16 cellular contexts compared by ENCODE assay signal in the genomic region with DNA sequence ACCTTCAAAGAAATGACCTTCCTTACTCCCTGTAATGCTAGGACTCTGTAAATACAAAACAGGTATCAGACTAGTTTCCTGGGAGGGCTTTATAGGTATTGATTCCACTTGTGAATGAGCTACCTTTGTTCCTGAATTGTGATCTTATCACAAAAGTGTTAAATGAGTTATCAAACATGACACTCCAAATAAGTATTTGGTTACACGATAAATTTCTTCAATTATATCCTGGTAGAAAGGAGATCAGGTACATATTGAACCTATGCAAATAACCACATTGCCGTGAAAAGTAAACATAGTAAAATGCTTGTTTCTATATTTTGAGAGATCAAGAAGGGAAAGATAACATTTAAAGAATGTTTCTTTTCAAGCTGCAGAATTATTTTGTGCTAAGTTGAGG.
A peak's percentile ranks its signal among the peaks of the same experiment; 100 is the strongest.
DNase-seq lines count a peak whose midpoint lies in the region; ATAC-seq, FAIRE-seq and TF ChIP-seq lines count a peak whose summit lies in the region.
"Had no signal": no experiment of that assay in that cellular context is flagged by ENCODE, and none has a peak within 500 bp of the region (broad histone marks: within the 10 kb centered on the region; RNA-seq: fewer than 3 reads in every experiment).

No MANE protein-coding gene starts in this region.

- CTCF ChIA-PET in HepG2 (lab: Yijun Ruan, JAX; ENCODE audit: low intra/inter-chr PET ratio, low total read pairs) = no interaction called here

- no peaks in the 10 kb centered on the region for H4K20me1 ChIP-seq in HepG2 (ENCODE audit: insufficient read depth, low read length)
- H4K20me1 ChIP-seq: BLaER1 treated with 17β-estradiol and CSF1 and Interleukin-3, amounts not matched to agents 10 nM and 100 nM had no signal

- H3K27me3 Mint-ChIP-seq in activated T-helper 17 cell treated with anti-CD3 and anti-CD28 coated beads, Interleukin-2, amount 50 U/mL, for 72 hours = no peaks in the 10 kb centered on the region

- TF ChIP-seq CTCF in HepG2 (CRISPR knock-in tag; IDR thresholded peaks at IDR 0.05) (no peak), right lobe of liver (IDR thresholded peaks at IDR 0.05) (no peak), mucosa of descending colon (IDR thresholded peaks at IDR 0.05) (no peak)

- no TSS peak for BruUV-seq in HepG2 (replicated peaks; lab: Mats Ljungman, UMichigan)

- no peaks in the 10 kb centered on the region for H3K36me3 Mint-ChIP-seq in activated T-helper 17 cell treated with anti-CD3 and anti-CD28 coated beads, Interleukin-2, amount 50 U/mL, for 72 hours (ENCODE audit: low read depth)
- H3K36me3 Mint-ChIP-seq: CD8-positive, alpha-beta T cell had no signal

- TF ChIP-seq EP300 in HepG2 (IDR thresholded peaks at IDR 0.05; ENCODE audit: low read depth in 2 of 2, low read length in 2 of 2) (no peak), HepG2 (CRISPR knock-in tag; IDR thresholded peaks at IDR 0.05; ENCODE audit: borderline replicate concordance) (no peak)

- no peaks in the 10 kb centered on the region for H3K4me1 Mint-ChIP-seq in activated T-helper 17 cell treated with anti-CD3 and anti-CD28 coated beads, Interleukin-2, amount 50 U/mL, for 72 hours
- H3K4me1 Mint-ChIP-seq: B cell had no signal

- no peak overlapping the region for H3K4me3 Mint-ChIP-seq in activated T-helper 17 cell treated with anti-CD3 and anti-CD28 coated beads, Interleukin-2, amount 50 U/mL, for 72 hours
- H3K4me3 Mint-ChIP-seq: B cell; CD8-positive, alpha-beta T cell had no signal

- no peak overlapping the region for H3K9ac ChIP-seq in HepG2 (ENCODE audit: insufficient read depth, low read depth, low read length)
- H3K9ac ChIP-seq: BLaER1 treated with 17β-estradiol and CSF1 and Interleukin-3, amounts not matched to agents 10 nM and 100 nM; GM23248 had no signal

- no peaks in the 10 kb centered on the region for H3K79me2 ChIP-seq in HepG2 (ENCODE audit: insufficient read depth, low read length)

- H3K27ac Mint-ChIP-seq in activated T-helper 17 cell treated with anti-CD3 and anti-CD28 coated beads, Interleukin-2, amount 50 U/mL, for 72 hours = no peak overlapping the region
- H3K27ac Mint-ChIP-seq: B cell; CD8-positive, alpha-beta T cell had no signal

- H3K27me3 ChIP-seq in HepG2 (ENCODE audit: control insufficient read depth in 1 of 2, insufficient read depth in 2 of 2, low read length in 2 of 2) (peaks cover 0 to 9% of the 10 kb centered on the region in 2 experiments; a peak in 1 of 5 replicates), right lobe of liver (no peaks in the 10 kb centered on the region)
- H3K27me3 ChIP-seq: BLaER1 treated with 17β-estradiol and CSF1 and Interleukin-3, amounts not matched to agents 10 nM and 100 nM had no signal

- DNase-seq in HepG2 (ENCODE audit: low spot score) (no peak), right lobe of liver (no peak), NCI-H526 (lab: John Stamatoyannopoulos, UW) (peak; percentile 25 to 29), mucosa of descending colon (no peak), NCI-H1930 (lab: John Stamatoyannopoulos, UW) (no peak)
- DNase-seq: Calu3; CD8-positive, alpha-beta T cell; GM23248; IMR-90 had no signal

- POLR2A ChIA-PET in HepG2 (lab: Yijun Ruan, JAX) = no interaction called here

- in situ Hi-C loops in HepG2 (cut with HindIII; ENCODE audit: extremely low pct_ligation_motif_present, low pct_unique_long_range_greater_than_20kb) = no loop called here

- under 1% methylated on average over 2 of the region's 2 CpGs for WGBS in HepG2 (ENCODE audit: low lambda C conversion rate)
- 33% methylated on average over 2 of the region's 2 CpGs for WGBS in right lobe of liver (ENCODE audit: insufficient coverage, low coverage, low lambda C conversion rate, missing lambda C conversion rate)

- FAIRE-seq in HepG2 (lab: Jason Lieb, UNC) = no peak
- FAIRE-seq: G401.6, GM12891 had no signal

- H3K9me3 Mint-ChIP-seq in activated T-helper 17 cell treated with anti-CD3 and anti-CD28 coated beads, Interleukin-2, amount 50 U/mL, for 72 hours = peaks cover 13% of the 10 kb centered on the region

- H3K27ac ChIP-seq in HepG2 (ENCODE audit: extremely low read length, insufficient read depth, low read length) = no peak overlapping the region
- H3K27ac ChIP-seq in right lobe of liver = no peak overlapping the region
- H3K27ac ChIP-seq: BLaER1 treated with 17β-estradiol and CSF1 and Interleukin-3, amounts not matched to agents 10 nM and 100 nM; GM23248 had no signal

- no peak for TF ChIP-seq RAD21 in HepG2 (CRISPR knock-in tag; IDR thresholded peaks at IDR 0.05)

- H3K36me3 ChIP-seq in HepG2 (replicated peaks in 1 of 2; ENCODE audit: control insufficient read depth in 1 of 2, insufficient read depth in 2 of 2, low read length in 2 of 2) = no peaks in the 10 kb centered on the region
- no peaks in the 10 kb centered on the region for H3K36me3 ChIP-seq in right lobe of liver
- no peaks in the 10 kb centered on the region for H3K36me3 ChIP-seq in mucosa of descending colon (ENCODE audit: low read depth)
- H3K36me3 ChIP-seq: BLaER1 treated with 17β-estradiol and CSF1 and Interleukin-3, amounts not matched to agents 10 nM and 100 nM; HAP-1 had no signal

- H2AFZ ChIP-seq in HepG2 (ENCODE audit: low read length) = no peak overlapping the region
- H2AFZ ChIP-seq: GM23248 had no signal

- no peak overlapping the region for H3K4me2 ChIP-seq in HepG2 (ENCODE audit: low read depth, low read length)
- H3K4me2 ChIP-seq: BLaER1 treated with 17β-estradiol and CSF1 and Interleukin-3, amounts not matched to agents 10 nM and 100 nM had no signal

- H3K9me3 ChIP-seq in HepG2 (ENCODE audit: low read length) = peaks cover 22% of the 10 kb centered on the region
- peaks cover 0 to 6% (median 2%) of the 10 kb centered on the region in 4 donors for H3K9me3 ChIP-seq in right lobe of liver
- H3K9me3 ChIP-seq in mucosa of descending colon = no peaks in the 10 kb centered on the region
- H3K9me3 ChIP-seq: HAP-1 had no signal

- H3K4me1 ChIP-seq in HepG2 (ENCODE audit: insufficient read depth, low read length) (no peaks in the 10 kb centered on the region), right lobe of liver (no peaks in the 10 kb centered on the region), mucosa of descending colon (ENCODE audit: low read depth) (no peaks in the 10 kb centered on the region)
- H3K4me1 ChIP-seq: BLaER1 treated with 17β-estradiol and CSF1 and Interleukin-3, amounts not matched to agents 10 nM and 100 nM; HAP-1 had no signal

- intact Hi-C loops in HepG2 (cut with micrococcal nuclease; ENCODE audit: unreplicated experiment) (no loop called here), right lobe of liver (cut with DNase I) (no loop called here), mucosa of descending colon (cut with DNase I, micrococcal nuclease) (no loop called here)

- ATAC-seq in HepG2 (no peak), right lobe of liver (no peak), mucosa of descending colon (peak; percentile 35), GM19455 (IDR thresholded peaks at IDR 0.05; ENCODE audit: unreplicated experiment) (no peak)
- no peak for ATAC-seq in activated T-helper 17 cell treated with anti-CD3 and anti-CD28 coated beads, Interleukin-2, amount 50 U/mL, for 72 hours (replicated peaks)
- ATAC-seq: CD8-positive, alpha-beta T cell had no signal

- H3K4me3 ChIP-seq in HepG2 (replicated peaks in 1 of 3; ENCODE audit: insufficient read depth in 1 of 3, low read depth in 2 of 3, low read length in 3 of 3) = no peak overlapping the region
- H3K4me3 ChIP-seq in right lobe of liver = no peak overlapping the region
- no peak overlapping the region for H3K4me3 ChIP-seq in mucosa of descending colon
- H3K4me3 ChIP-seq: BLaER1 treated with 17β-estradiol and CSF1 and Interleukin-3, amounts not matched to agents 10 nM and 100 nM; GM23248; HAP-1 had no signal

- no peak for TF ChIP-seq POLR2A in HepG2 (IDR thresholded peaks at IDR 0.05; ENCODE audit: insufficient read depth in 1 of 2, low read depth in 2 of 2, low read length in 2 of 2)
- no peak for TF ChIP-seq POLR2A in right lobe of liver (IDR thresholded peaks at IDR 0.05)

TF ChIP-seq in HepG2, 621 proteins besides CTCF, POLR2A, EP300 and RAD21:
- TF ChIP-seq FOXA1 (IDR thresholded peaks at IDR 0.05) (peak; percentile 12; the same call in 1 of the 2 replicates), FOXA1 (CRISPR knock-in tag; IDR thresholded peaks at IDR 0.05) (no peak), PCBP2 (optimal IDR thresholded peaks at IDR 0.05; ENCODE audit: low read depth, low read length, poor library complexity, severe bottlenecking) (no peak), ZNF746 (CRISPR knock-in tag; IDR thresholded peaks at IDR 0.05) (no peak), ZFP37 (CRISPR knock-in tag; IDR thresholded peaks at IDR 0.05; ENCODE audit: borderline replicate concordance) (no peak)

Comparison
In these comparisons a context has a peak if more than half of its experiments do, and no peak if none do; other contexts are left out.
1. DNase-seq: peak in NCI-H526 (2 of 2); none in HepG2 (single experiment), right lobe of liver (0 of 3), mucosa of descending colon (0 of 3) and NCI-H1930 (0 of 2).